Comparison of ENCODE assay signal across 9 cellular contexts in the genomic region with DNA sequence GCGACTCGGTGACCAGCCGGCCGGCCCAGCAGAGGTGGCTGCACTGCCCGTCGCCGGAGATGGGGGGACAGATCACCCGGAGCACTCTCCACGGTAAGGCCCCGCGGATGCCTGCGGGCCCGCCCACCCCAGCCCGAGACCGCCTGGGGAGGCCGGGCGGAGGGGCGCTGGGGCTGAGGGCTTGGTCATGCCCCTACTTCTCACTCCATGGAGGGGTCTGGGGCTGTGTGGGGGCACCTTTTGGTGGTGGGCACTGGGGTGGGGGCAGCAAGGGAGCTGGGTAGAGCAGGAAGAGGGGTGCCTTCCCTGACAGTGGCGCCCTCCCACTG.
DNase-seq lines count a peak whose midpoint lies in the region; ATAC-seq and TF ChIP-seq lines count a peak whose summit lies in the region.
"Had no signal": no experiment of that assay in that cellular context is flagged by ENCODE, and none has a peak within 500 bp of the region (broad histone marks: within the 10 kb centered on the region; RNA-seq: fewer than 3 reads in every experiment).

No MANE protein-coding gene starts in this region.

- no peak overlapping the region for H4K91ac ChIP-seq in H9 (ENCODE audit: insufficient read length, low read depth, low read length)

- H2AFZ ChIP-seq in H9 (ENCODE audit: low read length) = no peak overlapping the region

- H3K27me3 ChIP-seq in H9 (ENCODE audit: insufficient read depth, low read length) = peaks cover 2% of the 10 kb centered on the region; the same call in 1 of the 2 replicates

- no peak overlapping the region for H2BK12ac ChIP-seq in H9 (ENCODE audit: insufficient read length, low read depth, low read length)

- H3K4me1 Mint-ChIP-seq in H9 = peaks cover 2 to 15% of the 10 kb centered on the region in 2 experiments; a peak in 3 of 4 replicates
- H3K4me1 Mint-ChIP-seq in activated naive CD8-positive, alpha-beta T cell treated with anti-CD3 and anti-CD28 coated beads for 36 hours = peaks cover 14% of the 10 kb centered on the region
- H3K4me1 Mint-ChIP-seq in stimulated activated effector memory CD8-positive, alpha-beta T cell treated with anti-CD3 and anti-CD28 coated beads, Interleukin-12 subunit alpha, Interleukin-12 subunit beta, amount 100 ng/mL, for 72 hours = peaks cover 16% of the 10 kb centered on the region

- H3K56ac ChIP-seq in H9 (ENCODE audit: insufficient read length, low read depth, low read length) = no peak overlapping the region

- H3K9me3 Mint-ChIP-seq in H9 = no peaks in the 10 kb centered on the region; a peak in 2 of 5 replicates
- no peaks in the 10 kb centered on the region for H3K9me3 Mint-ChIP-seq in activated naive CD8-positive, alpha-beta T cell treated with anti-CD3 and anti-CD28 coated beads for 36 hours
- no peaks in the 10 kb centered on the region for H3K9me3 Mint-ChIP-seq in stimulated activated effector memory CD8-positive, alpha-beta T cell treated with anti-CD3 and anti-CD28 coated beads, Interleukin-12 subunit alpha, Interleukin-12 subunit beta, amount 100 ng/mL, for 72 hours

- no peak for ATAC-seq in stimulated activated effector memory CD8-positive, alpha-beta T cell treated with anti-CD3 and anti-CD28 coated beads, Interleukin-12 subunit alpha, Interleukin-12 subunit beta, amount 100 ng/mL, for 72 hours
- no peak for ATAC-seq in HG03439 (IDR thresholded peaks at IDR 0.05; ENCODE audit: unreplicated experiment)
- ATAC-seq in HG03571 (IDR thresholded peaks at IDR 0.05; ENCODE audit: unreplicated experiment) = no peak

- no peaks in the 10 kb centered on the region for H4K20me1 ChIP-seq in H9 (ENCODE audit: control insufficient read depth, insufficient read depth, insufficient read length)

- no peaks in the 10 kb centered on the region for H3K79me2 ChIP-seq in H9 (ENCODE audit: insufficient read depth, low read length)

- no peaks in the 10 kb centered on the region for H3K4me1 ChIP-seq in H9 (ENCODE audit: insufficient read depth, low read length)

- H3K23ac ChIP-seq in H9 (ENCODE audit: insufficient read length, low read depth, low read length) = no peak overlapping the region

- H4K5ac ChIP-seq in H9 (ENCODE audit: insufficient read length, low read depth, low read length) = no peak overlapping the region

- H3K4me2 ChIP-seq in H9 (ENCODE audit: insufficient read depth, insufficient read length, low read length) = peak overlapping the region; percentile 70

- no peak for TF ChIP-seq CTCF in H9 (conservative IDR thresholded peaks at IDR 0.05)

- H3K18ac ChIP-seq in H9 (ENCODE audit: insufficient read length, low read depth, low read length) = no peak overlapping the region

- no peak overlapping the region for H3K9ac ChIP-seq in H9 (ENCODE audit: extremely low read depth, insufficient read length, low read length)

- H2BK120ac ChIP-seq in H9 (ENCODE audit: low read depth, low read length, poor library complexity, severe bottlenecking) = no peak overlapping the region

- no peak overlapping the region for H2BK5ac ChIP-seq in H9 (ENCODE audit: insufficient read length, low read length)

- peak overlapping the region; percentile 65 to 81 for H3K4me3 Mint-ChIP-seq in H9
- H3K4me3 Mint-ChIP-seq in activated naive CD8-positive, alpha-beta T cell treated with anti-CD3 and anti-CD28 coated beads for 36 hours = peak overlapping the region; percentile 44
- peak overlapping the region; percentile 71 for H3K4me3 Mint-ChIP-seq in stimulated activated effector memory CD8-positive, alpha-beta T cell treated with anti-CD3 and anti-CD28 coated beads, Interleukin-12 subunit alpha, Interleukin-12 subunit beta, amount 100 ng/mL, for 72 hours

- no peak overlapping the region for H3K27ac Mint-ChIP-seq in H9
- H3K27ac Mint-ChIP-seq in activated naive CD8-positive, alpha-beta T cell treated with anti-CD3 and anti-CD28 coated beads for 36 hours = no peak overlapping the region
- H3K27ac Mint-ChIP-seq in stimulated activated effector memory CD8-positive, alpha-beta T cell treated with anti-CD3 and anti-CD28 coated beads, Interleukin-12 subunit alpha, Interleukin-12 subunit beta, amount 100 ng/mL, for 72 hours = no peak overlapping the region

- H2BK15ac ChIP-seq in H9 (ENCODE audit: low read depth, low read length) = no peak overlapping the region

- H3K27me3 Mint-ChIP-seq in H9 (ENCODE audit: low read depth) = peaks cover 52% of the 10 kb centered on the region
- peaks cover 33% of the 10 kb centered on the region for H3K27me3 Mint-ChIP-seq in activated naive CD8-positive, alpha-beta T cell treated with anti-CD3 and anti-CD28 coated beads for 36 hours

- H3K36me3 Mint-ChIP-seq in H9 (ENCODE audit: insufficient read depth in 1 of 3, low read depth in 3 of 3) = no peaks in the 10 kb centered on the region; a peak in 1 of 7 replicates
- H3K36me3 Mint-ChIP-seq in activated naive CD8-positive, alpha-beta T cell treated with anti-CD3 and anti-CD28 coated beads for 36 hours = no peaks in the 10 kb centered on the region
- no peaks in the 10 kb centered on the region for H3K36me3 Mint-ChIP-seq in stimulated activated effector memory CD8-positive, alpha-beta T cell treated with anti-CD3 and anti-CD28 coated beads, Interleukin-12 subunit alpha, Interleukin-12 subunit beta, amount 100 ng/mL, for 72 hours

- no CpG with 5 or more reads among the region's 19 CpGs for WGBS in H9 (ENCODE audit: extremely low coverage, insufficient read length, low lambda C conversion rate)

- no peak overlapping the region for H3T11ph ChIP-seq in H9 (ENCODE audit: low read length)

- no peaks in the 10 kb centered on the region for H3K9me3 ChIP-seq in H9 (ENCODE audit: control insufficient read depth, low read depth, low read length)

- H2AK5ac ChIP-seq in H9 (ENCODE audit: insufficient read length, low read length) = no peak overlapping the region

- H3K14ac ChIP-seq in H9 (ENCODE audit: insufficient read depth, low read length) = no peak overlapping the region

- H2BK20ac ChIP-seq in H9 (ENCODE audit: low read depth, low read length, poor library complexity, severe bottlenecking) = no peak overlapping the region

- DNase-seq in H9 = no peak
- DNase-seq in activated naive CD8-positive, alpha-beta T cell treated with anti-CD3 and anti-CD28 coated beads for 36 hours = no peak
- DNase-seq in iPS-NIHi7 (ENCODE audit: extremely low spot score) = peak; percentile 43
- DNase-seq in stimulated activated effector memory CD8-positive, alpha-beta T cell treated with anti-CD3 and anti-CD28 coated beads, Interleukin-12 subunit alpha, Interleukin-12 subunit beta, amount 100 ng/mL, for 72 hours (ENCODE audit: low spot score in 2 of 2) = no peak
- DNase-seq in SKM-1 treated with dmso at 0.1 percent for 144 hours (lab: John Stamatoyannopoulos, UW; ENCODE audit: unreplicated experiment) = no peak
- DNase-seq in NCI-H82 (lab: John Stamatoyannopoulos, UW) = no peak
- DNase-seq: activated CD4-positive, CD25-positive, alpha-beta regulatory T cell treated with anti-CD3 and anti-CD28 coated beads, Interleukin-2, amount 50 U/mL, for 72 hours had no signal

- H3K27ac ChIP-seq in H9 (ENCODE audit: insufficient read length, low read depth, low read length) = no peak overlapping the region

- no peak overlapping the region for H3K4ac ChIP-seq in H9 (ENCODE audit: low read depth, low read length)

- no peaks in the 10 kb centered on the region for H3K79me1 ChIP-seq in H9 (ENCODE audit: insufficient read depth, low read depth, low read length, poor library complexity, severe bottlenecking)

- no peak overlapping the region for H4K8ac ChIP-seq in H9 (replicated peaks; ENCODE audit: insufficient read length, low read depth, low read length)

- H3K23me2 ChIP-seq in H9 (ENCODE audit: insufficient read length, low read depth, low read length, poor library complexity, severe bottlenecking) = no peaks in the 10 kb centered on the region
